In the genomic region with DNA sequence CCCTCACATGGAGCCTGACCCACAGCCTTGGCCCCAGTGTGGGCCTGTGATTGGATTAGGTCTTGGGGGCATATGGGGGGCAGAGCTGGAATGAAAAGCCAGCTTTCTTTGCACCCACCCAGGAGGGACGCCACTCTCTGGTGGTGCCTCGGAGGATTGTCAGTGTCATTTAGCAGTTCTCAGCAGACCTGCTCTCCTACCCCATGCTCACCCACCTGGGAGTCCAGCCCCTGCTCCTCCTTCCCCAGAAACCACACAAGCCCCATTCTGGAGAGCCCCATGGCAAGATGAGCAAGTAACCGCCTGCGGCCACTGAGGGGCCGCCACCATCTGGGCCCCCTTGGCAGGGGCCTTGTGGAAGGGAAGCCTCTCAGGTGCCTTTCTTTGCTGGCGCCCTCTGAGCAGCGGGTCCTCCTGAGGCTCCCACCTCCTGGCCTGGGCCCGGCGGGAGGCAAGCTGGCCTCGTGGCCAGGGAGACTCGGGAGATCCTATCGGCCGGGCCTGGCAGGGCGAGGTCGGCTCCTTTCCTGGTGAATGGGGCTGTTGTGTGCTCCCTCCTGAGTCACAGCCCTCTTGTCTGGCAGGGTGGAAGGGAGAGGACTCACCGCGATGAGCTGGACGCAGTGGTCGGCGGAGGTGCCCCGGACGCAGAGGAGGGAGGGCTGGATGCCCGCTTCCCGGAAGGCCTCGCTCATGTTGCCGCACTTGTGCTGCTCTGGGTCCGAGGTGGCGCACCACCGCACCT, we compare ENCODE assay signal across 1 cellular context.
TF ChIP-seq lines count a peak whose summit lies in the region.

No MANE protein-coding gene starts in this region.

TF ChIP-seq in IMR-90, 13 proteins besides CTCF, POLR2A, EP300 and RAD21 (continued from another document):
- no peak for TF ChIP-seq USF2 (IDR thresholded peaks at IDR 0.05; ENCODE audit: low read depth, low read length)
- no peak for TF ChIP-seq NFE2L2 (IDR thresholded peaks at IDR 0.05; ENCODE audit: low read depth, low read length)
- no peak for TF ChIP-seq MXI1 (IDR thresholded peaks at IDR 0.05; ENCODE audit: borderline replicate concordance, low read depth, low read length)
- TF ChIP-seq BHLHE40 (IDR thresholded peaks at IDR 0.05; ENCODE audit: low read depth, low read length) = no peak
